Comparison of ENCODE assay signal across 20 cellular contexts in genomic region chr15:77168616-77169015, GRCh38.
"Had no signal": no experiment of that assay in that cellular context is flagged by ENCODE, and none has a peak within 500 bp of the region (broad histone marks: within the 10 kb centered on the region; RNA-seq: fewer than 3 reads in every experiment).

No MANE protein-coding gene starts in this region.

- DNase-seq: activated CD4-positive, alpha-beta T cell treated with anti-CD3 and anti-CD28 coated beads, Interleukin-2, amount 10 ng/mL, durations not matched to agents 7 days and 5 days; activated CD4-positive, CD25-positive, alpha-beta regulatory T cell treated with anti-CD3 and anti-CD28 coated beads, Interleukin-2, amount 50 U/mL, for 72 hours; activated CD8-positive, alpha-beta T cell treated with anti-CD3 and anti-CD28 coated beads for 36 hours; activated gamma-delta T cell; activated naive CD4-positive, alpha-beta T cell treated with anti-CD3 and anti-CD28 coated beads, Interleukin-2, amount 50 U/mL, for 16 hours; activated naive CD8-positive, alpha-beta T cell treated with anti-CD3 and anti-CD28 coated beads, Interleukin-2, amount 50 U/mL, for 24 hours; aorta; dermis blood vessel endothelial cell; effector CD8-positive, alpha-beta T cell; gastrocnemius medialis; hippocampal formation; left ventricle myocardium inferior; midbrain; natural killer cell; retina; spleen; stimulated activated CD4-positive, alpha-beta T cell treated with anti-CD3 and anti-CD28 coated beads, Interleukin-4, amount 100 ng/mL, for 1 hour; stimulated activated naive CD4-positive, alpha-beta T cell; testis had no signal

- H3K4me3 ChIP-seq: gastrocnemius medialis, left ventricle myocardium inferior, spleen, testis, vagina had no signal
